ENCODE assay signal across 23 cellular contexts in genomic region chr1:46681333-46682034, GRCh38. TPM values are rescaled to one million over a fixed set of nuclear protein-coding genes. Genes with fewer than 3 reads are reported as not detected.
DNase-seq lines count a peak whose midpoint lies in the region; ATAC-seq and TF ChIP-seq lines count a peak whose summit lies in the region.
"Had no signal": no experiment of that assay in that cellular context is flagged by ENCODE, and none has a peak within 500 bp of the region (broad histone marks: within the 10 kb centered on the region; RNA-seq: fewer than 3 reads in every experiment).

No MANE protein-coding gene starts in this region.

- no peak for ATAC-seq in CD8-positive, alpha-beta T cell
- no peak for ATAC-seq in gastrocnemius medialis
- ATAC-seq: T-cell had no signal

- peak overlapping the region; percentile 80 for H3K27ac Mint-ChIP-seq in CD8-positive, alpha-beta T cell
- H3K27ac Mint-ChIP-seq in endothelial cell (ENCODE audit: unreplicated experiment): peak overlapping the region; percentile 62
- H3K27ac Mint-ChIP-seq: dendritic cell treated with granulocyte-macrophage colony-stimulating factor and Interleukin-4, amounts not matched to agents 40 ng/mL and 50 ng/mL, for 4 days; HFFc6; nephron had no signal

- H4K91ac ChIP-seq in neuronal stem cell (ENCODE audit: low read depth, low read length, poor library complexity): no peak overlapping the region

- intact Hi-C loops in CD8-positive, alpha-beta T cell (cut with DNase I, micrococcal nuclease): no loop called here
- intact Hi-C loops in gastrocnemius medialis (cut with DNase I; ENCODE audit: low total_unique reads): no loop called here
- intact Hi-C loops in ascending aorta (cut with DNase I): no loop called here

- H3K36me3 ChIP-seq in CD8-positive, alpha-beta T cell (ENCODE audit: insufficient read depth, low read length): peaks cover 36% of the 10 kb centered on the region
- H3K36me3 ChIP-seq in neuronal stem cell (replicated peaks in 1 of 2; ENCODE audit: control insufficient read depth in 2 of 2, insufficient read depth in 2 of 2, low read length in 2 of 2) (peaks cover 22 to 98% of the 10 kb centered on the region in 2 donors), gastrocnemius medialis (peaks cover 4 to 86% of the 10 kb centered on the region in 2 donors), ascending aorta (peaks cover 85 to 97% of the 10 kb centered on the region in 2 donors)

- TF ChIP-seq POLR2A in gastrocnemius medialis (IDR thresholded peaks at IDR 0.05): no peak

- no peaks in the 10 kb centered on the region for H3K9me3 ChIP-seq in CD8-positive, alpha-beta T cell (ENCODE audit: low read length)
- no peaks in the 10 kb centered on the region for H3K9me3 ChIP-seq in neuronal stem cell (replicated peaks in 1 of 2; ENCODE audit: control insufficient read depth in 2 of 2, insufficient read depth in 1 of 2, low read depth in 1 of 2, low read length in 2 of 2)
- no peaks in the 10 kb centered on the region for H3K9me3 ChIP-seq in gastrocnemius medialis
- H3K9me3 ChIP-seq in ascending aorta: no peaks in the 10 kb centered on the region
- H3K9me3 ChIP-seq: Peyer's patch, testis had no signal

- peaks cover 86% of the 10 kb centered on the region for H3K36me3 Mint-ChIP-seq in CD8-positive, alpha-beta T cell
- peaks cover 73% of the 10 kb centered on the region for H3K36me3 Mint-ChIP-seq in endothelial cell (ENCODE audit: low read depth, unreplicated experiment)

- no peak overlapping the region for H3K23ac ChIP-seq in neuronal stem cell (ENCODE audit: low read depth, low read length, poor library complexity)

- WGBS in neuronal stem cell (ENCODE audit: extremely low coverage in 2 of 2, insufficient read length in 2 of 2, insufficient replicate concordance in 1 of 2), 2 donors: no CpG with 5 or more reads among the region's 1 CpG

- H3K4me3 ChIP-seq in CD8-positive, alpha-beta T cell (ENCODE audit: low read depth, low read length): no peak overlapping the region
- H3K4me3 ChIP-seq in neuronal stem cell (ENCODE audit: low read length in 2 of 2) (no peak overlapping the region), gastrocnemius medialis (no peak overlapping the region), ascending aorta (no peak overlapping the region)
- H3K4me3 ChIP-seq: Peyer's patch, testis had no signal

- TF ChIP-seq CTCF in CD8-positive, alpha-beta T cell (IDR thresholded peaks at IDR 0.05): no peak
- TF ChIP-seq CTCF in endothelial cell (IDR thresholded peaks at IDR 0.05; ENCODE audit: unreplicated experiment): no peak
- no peak for TF ChIP-seq CTCF in gastrocnemius medialis (IDR thresholded peaks at IDR 0.05 in 4 of 5, conservative IDR thresholded peaks at IDR 0.05 in 1 of 5)
- TF ChIP-seq CTCF in ascending aorta (IDR thresholded peaks at IDR 0.05): no peak
- TF ChIP-seq CTCF in GM10248 (IDR thresholded peaks at IDR 0.05; ENCODE audit: control extremely low read depth, extremely low read depth, low read depth, missing control alignments): no peak

- peaks cover 9% of the 10 kb centered on the region for H3K4me1 Mint-ChIP-seq in CD8-positive, alpha-beta T cell (ENCODE audit: low read depth)
- peaks cover 24% of the 10 kb centered on the region for H3K4me1 Mint-ChIP-seq in endothelial cell (ENCODE audit: unreplicated experiment)

- no peak overlapping the region for H2AFZ ChIP-seq in neuronal stem cell (ENCODE audit: low read length)

- H3K4ac ChIP-seq in neuronal stem cell (ENCODE audit: low read length): no peak overlapping the region

- no peaks in the 10 kb centered on the region for H3K9me3 Mint-ChIP-seq in CD8-positive, alpha-beta T cell
- no peaks in the 10 kb centered on the region for H3K9me3 Mint-ChIP-seq in endothelial cell (ENCODE audit: unreplicated experiment)
- H3K9me3 Mint-ChIP-seq: dendritic cell treated with granulocyte-macrophage colony-stimulating factor and Interleukin-4, amounts not matched to agents 40 ng/mL and 50 ng/mL, for 4 days; HFFc6; nephron; T-cell had no signal

- CTCF ChIA-PET in CD8-positive, alpha-beta T cell (lab: Charles Lee): interaction anchor here (1.1 kb wide), 1 partner anchor 43 kb away, joined by 3 read pairs; no protein-coding TSS in a partner anchor
- CTCF ChIA-PET in GM10248 (lab: Yijun Ruan, JAX): interaction anchor here (0.7 to 1.6 kb wide), 5 partner anchors 14 to 142 kb away, joined by 3 read pairs; no protein-coding TSS in a partner anchor

- H3K14ac ChIP-seq in neuronal stem cell (ENCODE audit: low read length): no peak overlapping the region

- H3K4me1 ChIP-seq in CD8-positive, alpha-beta T cell (ENCODE audit: insufficient read depth, low read length): peaks cover 6% of the 10 kb centered on the region
- H3K4me1 ChIP-seq in neuronal stem cell (ENCODE audit: control insufficient read depth in 2 of 2, insufficient read depth in 1 of 2, low read depth in 1 of 2, low read length in 2 of 2) (peaks cover 0 to 4% of the 10 kb centered on the region in 2 donors), gastrocnemius medialis (no peaks in the 10 kb centered on the region), ascending aorta (no peaks in the 10 kb centered on the region)
- H3K4me1 ChIP-seq: testis had no signal

- no peaks in the 10 kb centered on the region for H3K27me3 ChIP-seq in CD8-positive, alpha-beta T cell (ENCODE audit: insufficient read depth, low read length)
- no peaks in the 10 kb centered on the region for H3K27me3 ChIP-seq in neuronal stem cell (ENCODE audit: control insufficient read depth in 3 of 3, insufficient read depth in 3 of 3, low read depth in 1 of 3, low read length in 3 of 3)
- H3K27me3 ChIP-seq in gastrocnemius medialis: no peaks in the 10 kb centered on the region
- no peaks in the 10 kb centered on the region for H3K27me3 ChIP-seq in ascending aorta
- H3K27me3 ChIP-seq: Peyer's patch, testis had no signal

- H3K18ac ChIP-seq in neuronal stem cell (ENCODE audit: low read length): no peak overlapping the region

- no peak overlapping the region for H4K8ac ChIP-seq in neuronal stem cell (ENCODE audit: low read depth, low read length)

- no peaks in the 10 kb centered on the region for H3K79me1 ChIP-seq in neuronal stem cell (ENCODE audit: low read depth, low read length)

- H3K27me3 Mint-ChIP-seq in CD8-positive, alpha-beta T cell (ENCODE audit: low read depth): no peaks in the 10 kb centered on the region
- no peaks in the 10 kb centered on the region for H3K27me3 Mint-ChIP-seq in endothelial cell (ENCODE audit: unreplicated experiment)
- H3K27me3 Mint-ChIP-seq: dendritic cell treated with granulocyte-macrophage colony-stimulating factor and Interleukin-4, amounts not matched to agents 40 ng/mL and 50 ng/mL, for 4 days; T-cell had no signal

- H3K4me3 Mint-ChIP-seq in CD8-positive, alpha-beta T cell: no peak overlapping the region
- H3K4me3 Mint-ChIP-seq in endothelial cell (ENCODE audit: unreplicated experiment): peak overlapping the region; percentile 42
- H3K4me3 Mint-ChIP-seq: dendritic cell treated with granulocyte-macrophage colony-stimulating factor and Interleukin-4, amounts not matched to agents 40 ng/mL and 50 ng/mL, for 4 days; HFFc6; nephron; T-cell had no signal

- no peak overlapping the region for H3K27ac ChIP-seq in CD8-positive, alpha-beta T cell (ENCODE audit: low read depth, low read length)
- H3K27ac ChIP-seq in neuronal stem cell (replicated peaks; ENCODE audit: low read length) (peak overlapping the region; percentile 58), gastrocnemius medialis (no peak overlapping the region), ascending aorta (no peak overlapping the region)
- H3K27ac ChIP-seq: Peyer's patch, testis had no signal

- in situ Hi-C loops in gastrocnemius medialis (cut with MboI; ENCODE audit: low sequenced_read_pairs in 4 of 4): no loop called here

- POLR2A ChIA-PET in CD8-positive, alpha-beta T cell (lab: Charles Lee): no interaction called here
- POLR2A ChIA-PET in GM10248 (lab: Yijun Ruan, JAX): interaction anchor here (0.6 kb wide), 1 partner anchor 74 kb away, joined by 3 read pairs; no protein-coding TSS in a partner anchor

- H3K4me2 ChIP-seq in neuronal stem cell (ENCODE audit: insufficient read depth, low read length, poor library complexity, severe bottlenecking): no peak overlapping the region

- no peak for DNase-seq in CD8-positive, alpha-beta T cell
- DNase-seq in NCI-H2029 treated with DMSO at 0.1 percent for 48 hours (lab: John Stamatoyannopoulos, UW) (peak; percentile 62), endothelial cell (ENCODE audit: low spot score) (no peak), neuronal stem cell (ENCODE audit: low spot score) (no peak), gastrocnemius medialis (no peak), ascending aorta (ENCODE audit: low spot score in 2 of 2) (no peak), GM10248 (ENCODE audit: extremely low spot score) (no peak), NCI-H2107 (lab: John Stamatoyannopoulos, UW) (no peak)
- DNase-seq: activated CD4-positive, alpha-beta T cell treated with anti-CD3 and anti-CD28 coated beads for 4 hours; activated effector memory CD4-positive, alpha-beta T cell treated with anti-CD3 and anti-CD28 coated beads, Interleukin-2, amount 50 U/mL, for 16 hours; DND-41; HFFc6; Kasumi-1; NCI-H1048; NCI-H2081 treated with DMSO at 0.1 percent for 48 hours; NCI-H446 treated with DMSO at 0.1 percent for 48 hours; Peyer's patch; T-cell; testis had no signal

- no peak overlapping the region for H2BK5ac ChIP-seq in neuronal stem cell (ENCODE audit: low read length)

- H2BK120ac ChIP-seq in neuronal stem cell (ENCODE audit: low read depth, low read length): no peak overlapping the region

- no peak overlapping the region for H2AK5ac ChIP-seq in neuronal stem cell (ENCODE audit: low read depth, low read length)

- no peak overlapping the region for H3K9ac ChIP-seq in neuronal stem cell (ENCODE audit: low read depth, low read length, poor library complexity)

- no peak overlapping the region for H2BK12ac ChIP-seq in neuronal stem cell (ENCODE audit: low read length)

- H2BK15ac ChIP-seq in neuronal stem cell (ENCODE audit: low read length): no peak overlapping the region

RNA-seq across cellular contexts. Expression of gene TEX38, which starts 9.8 kb away (rescaled TPM):
- not detected for total RNA-seq in CD8-positive, alpha-beta T cell
- total RNA-seq in endothelial cell (ENCODE audit: unreplicated experiment) (not detected), gastrocnemius medialis (not detected), ascending aorta (not detected)
- polyA plus RNA-seq in neuronal stem cell (2013, experiment 1 of 2): 0.17 TPM
- 0.37 TPM for polyA plus RNA-seq in neuronal stem cell (2013, experiment 2 of 2)
- total RNA-seq: bronchial epithelial cell, Peyer's patch, posterior vena cava, T-cell had no signal

RNA-seq across cellular contexts. Expression of gene ATPAF1, which starts 13.3 kb away (rescaled TPM):
- total RNA-seq in CD8-positive, alpha-beta T cell: 10 to 100 TPM in 1 of 2 experiments, 1 to 10 TPM in 1; 8.3 to 10.5 TPM
- total RNA-seq in endothelial cell (ENCODE audit: unreplicated experiment): 29.8 TPM
- polyA plus RNA-seq in neuronal stem cell (2013, experiment 1 of 2): 57.7 TPM
- polyA plus RNA-seq in neuronal stem cell (2013, experiment 2 of 2): 60.0 TPM
- 100 to 1,000 TPM in 3 of 4 donors, 10 to 100 TPM in 1; 76.6 to 173 (median 135) TPM for total RNA-seq in gastrocnemius medialis
- total RNA-seq in ascending aorta: 23.6 TPM

RNA-seq across cellular contexts. Expression of gene EFCAB14, which starts 37.4 kb away (rescaled TPM):
- total RNA-seq in CD8-positive, alpha-beta T cell: 10 to 100 TPM; 33.1 to 36.9 TPM
- total RNA-seq in endothelial cell (ENCODE audit: unreplicated experiment): 325 TPM
- 22.0 TPM for polyA plus RNA-seq in neuronal stem cell (2013, experiment 1 of 2)
- polyA plus RNA-seq in neuronal stem cell (2013, experiment 2 of 2): 21.4 TPM
- total RNA-seq in gastrocnemius medialis: 10 to 100 TPM; 59.5 to 70.2 (median 62.8) TPM
- total RNA-seq in ascending aorta: 99.8 TPM
